21 cellular contexts compared by ENCODE assay signal in the genomic region with DNA sequence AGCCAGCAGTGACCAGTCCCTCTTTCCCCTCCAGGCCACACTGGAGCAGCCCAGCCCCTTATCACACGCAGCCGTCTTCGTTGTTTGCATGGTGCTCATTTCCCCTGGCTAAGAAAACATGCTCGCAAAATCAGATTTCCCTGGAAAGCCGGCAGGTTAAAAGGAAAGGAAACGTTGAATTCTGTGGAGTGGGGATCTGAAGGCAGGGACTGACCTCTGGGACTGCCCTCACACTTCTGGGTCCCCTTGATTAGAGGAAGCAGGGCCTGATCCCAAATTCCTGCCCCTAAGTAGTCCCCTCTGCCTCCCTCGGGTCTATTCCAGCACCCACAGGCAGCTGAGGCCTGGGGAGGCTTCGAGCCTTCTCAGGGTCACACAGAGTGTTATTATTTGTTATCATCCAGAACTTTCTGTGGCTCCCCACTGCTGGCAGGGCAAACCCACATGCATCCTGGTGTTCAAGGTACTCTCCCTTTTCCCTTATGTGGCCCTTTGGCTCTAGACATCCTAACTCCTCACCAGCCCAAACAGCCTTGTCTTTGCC.
DNase-seq lines count a peak whose midpoint lies in the region; ATAC-seq and TF ChIP-seq lines count a peak whose summit lies in the region.
"Had no signal": no experiment of that assay in that cellular context is flagged by ENCODE, and none has a peak within 500 bp of the region (broad histone marks: within the 10 kb centered on the region; RNA-seq: fewer than 3 reads in every experiment).

No MANE protein-coding gene starts in this region.

- TF ChIP-seq EP300 in SK-N-SH (IDR thresholded peaks at IDR 0.05; ENCODE audit: borderline replicate concordance in 1 of 2, low read depth in 1 of 2, low read length in 1 of 2) (peak in 1 of 2 experiments; percentile 37; a peak in 1 of 4 replicates), stomach (IDR thresholded peaks at IDR 0.05) (no peak)

- H3K9me3 ChIP-seq in SK-N-SH (no peaks in the 10 kb centered on the region), stomach (no peaks in the 10 kb centered on the region)
- H3K9me3 ChIP-seq: Caco-2 had no signal

- WGBS in SK-N-SH (ENCODE audit: low lambda C conversion rate), result 72% methylated on average over 8 of the region's 8 CpGs
- WGBS in stomach, 5 donors, result 32 to 52% (median 42%) methylated on average over 8 of the region's 8 CpGs

- no peak overlapping the region for H2AFZ ChIP-seq in SK-N-SH (ENCODE audit: low read depth)
- H2AFZ ChIP-seq: GM23338 had no signal

- H3K9me3 Mint-ChIP-seq in chondrocyte (ENCODE audit: low read depth) (no peaks in the 10 kb centered on the region), mesothelial cell of epicardium (no peaks in the 10 kb centered on the region)
- H3K9me3 Mint-ChIP-seq: CD4-positive, alpha-beta T cell; GM23338 had no signal

- H3K27ac Mint-ChIP-seq in chondrocyte (ENCODE audit: unreplicated experiment) (no peak overlapping the region), mesothelial cell of epicardium (peak overlapping the region; percentile 80)
- H3K27ac Mint-ChIP-seq: B cell; CD4-positive, alpha-beta T cell; GM23338 had no signal

- H3K36me3 ChIP-seq in SK-N-SH (replicated peaks in 1 of 2; ENCODE audit: control insufficient read depth in 1 of 2, insufficient read depth in 2 of 2, low read length in 1 of 2) (no peaks in the 10 kb centered on the region), stomach (no peaks in the 10 kb centered on the region)

- peaks cover 3% of the 10 kb centered on the region for H3K27me3 Mint-ChIP-seq in chondrocyte (ENCODE audit: low read depth)
- no peaks in the 10 kb centered on the region for H3K27me3 Mint-ChIP-seq in mesothelial cell of epicardium (ENCODE audit: low read depth)

- CTCF ChIA-PET in SK-N-SH (lab: Yijun Ruan, JAX), result interaction anchor here (0.8 to 2.3 kb wide), 6 partner anchors 12 to 195 kb away, joined by 3 to 8 read pairs (median 3); no protein-coding TSS in a partner anchor

- peak; percentile 9; the same call in 1 of the 2 replicates for TF ChIP-seq RAD21 in SK-N-SH (IDR thresholded peaks at IDR 0.05; ENCODE audit: low read length)

- no peak for DNase-seq in SK-N-SH
- DNase-seq in chondrocyte (ENCODE audit: low spot score), result peak; percentile 49
- peak in 1 of 2 experiments; percentile 35 for DNase-seq in mesothelial cell of epicardium (ENCODE audit: low spot score in 2 of 2, unreplicated experiment in 2 of 2)
- DNase-seq in stomach, result peak; percentile 24
- no peak for DNase-seq in OCI-M2 (lab: John Stamatoyannopoulos, UW; ENCODE audit: unreplicated experiment)
- DNase-seq in ACHN, result no peak
- DNase-seq: DMS153, GF-D8, NCI-H1092 treated with DMSO at 0.1 percent for 48 hours, NCI-H2081 treated with DMSO at 0.1 percent for 48 hours, NCI-H446 treated with DMSO at 0.1 percent for 48 hours, NCI-H69, Right ventricle myocardium superior had no signal

- no peaks in the 10 kb centered on the region for H3K36me3 Mint-ChIP-seq in chondrocyte (ENCODE audit: low read depth)
- H3K36me3 Mint-ChIP-seq in mesothelial cell of epicardium, result no peaks in the 10 kb centered on the region

- no peak for ATAC-seq in SK-N-SH treated with all-trans-retinoic acid at 6 μM for 48 hours
- ATAC-seq in HG02678 (IDR thresholded peaks at IDR 0.05; ENCODE audit: unreplicated experiment), result no peak
- ATAC-seq: GM23338, HCT116 had no signal

- H3F3A ChIP-seq in SK-N-SH (replicated peaks; ENCODE audit: insufficient read depth), result no peaks in the 10 kb centered on the region

- H3K4me1 Mint-ChIP-seq in chondrocyte (ENCODE audit: low read depth), result no peaks in the 10 kb centered on the region
- peaks cover 80% of the 10 kb centered on the region for H3K4me1 Mint-ChIP-seq in mesothelial cell of epicardium
- H3K4me1 Mint-ChIP-seq: B cell had no signal

- H3K9ac ChIP-seq in SK-N-SH, result no peak overlapping the region

- POLR2A ChIA-PET in SK-N-SH (lab: Yijun Ruan, JAX), result no interaction called here

- H3K4me3 Mint-ChIP-seq in chondrocyte (ENCODE audit: unreplicated experiment) (no peak overlapping the region), mesothelial cell of epicardium (no peak overlapping the region)
- H3K4me3 Mint-ChIP-seq: B cell; CD4-positive, alpha-beta T cell; GM23338 had no signal

- H3K4me1 ChIP-seq in SK-N-SH (ENCODE audit: control insufficient read depth in 1 of 2, insufficient read depth in 2 of 2, low read depth in 1 of 2, low read length in 1 of 2), result peaks cover 0 to 66% of the 10 kb centered on the region in 2 experiments; a peak in 2 of 4 replicates
- H3K4me1 ChIP-seq in stomach, result no peaks in the 10 kb centered on the region
- H3K4me1 ChIP-seq: Caco-2 had no signal

- H3K9me2 ChIP-seq in SK-N-SH, result no peaks in the 10 kb centered on the region

- H4K20me1 ChIP-seq in SK-N-SH (ENCODE audit: insufficient read depth), result no peaks in the 10 kb centered on the region

- no peak overlapping the region for H3K4me3 ChIP-seq in SK-N-SH (ENCODE audit: low read depth in 2 of 2, low read length in 1 of 2)
- H3K4me3 ChIP-seq in stomach, result no peak overlapping the region
- H3K4me3 ChIP-seq: GM23338 had no signal

- H3K79me2 ChIP-seq in SK-N-SH (ENCODE audit: insufficient read depth), result no peaks in the 10 kb centered on the region

- TF ChIP-seq POLR2A in stomach (IDR thresholded peaks at IDR 0.05), result no peak

- H3K4me2 ChIP-seq in SK-N-SH, result no peak overlapping the region
- H3K4me2 ChIP-seq: GM23338 had no signal

- TF ChIP-seq CTCF in SK-N-SH (IDR thresholded peaks at IDR 0.05) (no peak), chondrocyte (IDR thresholded peaks at IDR 0.05) (no peak), mesothelial cell of epicardium (IDR thresholded peaks at IDR 0.05; ENCODE audit: unreplicated experiment) (no peak), stomach (IDR thresholded peaks at IDR 0.05) (no peak)

- intact Hi-C loops in stomach (cut with DNase I; ENCODE audit: low total_unique reads), result no loop called here

- H3K27ac ChIP-seq in SK-N-SH (ENCODE audit: low read depth in 2 of 2, low read length in 1 of 2) (peak overlapping the region in 1 of 2 experiments; percentile 90; a peak in 2 of 4 replicates), stomach (no peak overlapping the region)
- H3K27ac ChIP-seq: 22Rv1 had no signal

- no peaks in the 10 kb centered on the region; the same call in 1 of the 2 replicates for H3K27me3 ChIP-seq in SK-N-SH (ENCODE audit: insufficient read depth)
- peaks cover 0 to 16% (median 0%) of the 10 kb centered on the region in 3 donors for H3K27me3 ChIP-seq in stomach

- in situ Hi-C loops in ACHN (cut with HindIII; ENCODE audit: low pct_ligation_motif_present, low pct_unique_long_range_greater_than_20kb, low sequenced_read_pairs), result no loop called here

TF ChIP-seq in SK-N-SH, 30 proteins besides CTCF, POLR2A, EP300 and RAD21:
- TF ChIP-seq GATA2 (CRISPR knock-in tag; IDR thresholded peaks at IDR 0.05) (peak; percentile 74), ELF1 (IDR thresholded peaks at IDR 0.05) (no peak), MXI1 (IDR thresholded peaks at IDR 0.05; ENCODE audit: low read depth, low read length) (0 out of 2 replicates have a peak, but pooled peaks have one; percentile 25)

TF ChIP-seq in SK-N-SH treated with all-trans-retinoic acid at 6 μM for 48 hours, 23 proteins besides CTCF, POLR2A, EP300 and RAD21:
- TF ChIP-seq ARNTL (CRISPR knock-in tag; IDR thresholded peaks at IDR 0.05; ENCODE audit: borderline replicate concordance, low read depth), result no peak
- no peak for TF ChIP-seq RARB (CRISPR knock-in tag; IDR thresholded peaks at IDR 0.05)
- TF ChIP-seq ZFP3 (CRISPR knock-in tag; IDR thresholded peaks at IDR 0.05), result no peak
- no peak for TF ChIP-seq ZFP30 (CRISPR knock-in tag; IDR thresholded peaks at IDR 0.05)
- TF ChIP-seq, protein P1, sequence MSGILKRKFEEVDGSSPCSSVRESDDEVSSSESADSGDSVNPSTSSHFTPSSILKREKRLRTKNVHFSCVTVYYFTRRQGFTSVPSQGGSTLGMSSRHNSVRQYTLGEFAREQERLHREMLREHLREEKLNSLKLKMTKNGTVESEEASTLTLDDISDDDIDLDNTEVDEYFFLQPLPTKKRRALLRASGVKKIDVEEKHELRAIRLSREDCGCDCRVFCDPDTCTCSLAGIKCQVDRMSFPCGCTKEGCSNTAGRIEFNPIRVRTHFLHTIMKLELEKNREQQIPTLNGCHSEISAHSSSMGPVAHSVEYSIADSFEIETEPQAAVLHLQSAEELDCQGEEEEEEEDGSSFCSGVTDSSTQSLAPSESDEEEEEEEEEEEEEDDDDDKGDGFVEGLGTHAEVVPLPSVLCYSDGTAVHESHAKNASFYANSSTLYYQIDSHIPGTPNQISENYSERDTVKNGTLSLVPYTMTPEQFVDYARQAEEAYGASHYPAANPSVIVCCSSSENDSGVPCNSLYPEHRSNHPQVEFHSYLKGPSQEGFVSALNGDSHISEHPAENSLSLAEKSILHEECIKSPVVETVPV (CRISPR knock-in tag; IDR thresholded peaks at IDR 0.05), result no peak
- no peak for TF ChIP-seq ISL1 (CRISPR knock-in tag; IDR thresholded peaks at IDR 0.05)
- TF ChIP-seq ESRRG (CRISPR knock-in tag; IDR thresholded peaks at IDR 0.05), result no peak
- no peak for TF ChIP-seq ZNF565 (CRISPR knock-in tag; conservative IDR thresholded peaks at IDR 0.05; ENCODE audit: low read depth)

Comparison
In these comparisons a context has a peak if more than half of its experiments do, and no peak if none do; other contexts are left out.
1. DNase-seq: peak in chondrocyte (single experiment) and stomach (single experiment); none in SK-N-SH (single experiment), OCI-M2 (single experiment) and ACHN (single experiment).